ENCODE assay signal across 14 cellular contexts in genomic region chr1:93148001-93148400, GRCh38. TPM values are rescaled to one million over a fixed set of nuclear protein-coding genes. Genes with fewer than 3 reads are reported as not detected.
A peak's percentile ranks its signal among the peaks of the same experiment; 100 is the strongest.
DNase-seq lines count a peak whose midpoint lies in the region; ATAC-seq and TF ChIP-seq lines count a peak whose summit lies in the region.
"Had no signal": no experiment of that assay in that cellular context is flagged by ENCODE, and none has a peak within 500 bp of the region (broad histone marks: within the 10 kb centered on the region; RNA-seq: fewer than 3 reads in every experiment).

No MANE protein-coding gene starts in this region.

- H3K9me3 ChIP-seq in vagina: no peaks in the 10 kb centered on the region
- H3K9me3 ChIP-seq: Peyer's patch had no signal

- intact Hi-C loops in vagina (cut with DNase I): no loop called here

- no peak overlapping the region for H3K4me3 ChIP-seq in cardiac fibroblast (replicated peaks in 1 of 2; ENCODE audit: low read depth in 2 of 2, low read length in 2 of 2)
- H3K4me3 ChIP-seq in vagina: no peak overlapping the region
- H3K4me3 ChIP-seq: Peyer's patch had no signal

- ATAC-seq in GM18909 (IDR thresholded peaks at IDR 0.05; ENCODE audit: poor library complexity, unreplicated experiment): no peak

- no peaks in the 10 kb centered on the region for H3K4me1 ChIP-seq in vagina
- H3K4me1 ChIP-seq: Peyer's patch had no signal

- H3K27me3 ChIP-seq in vagina: no peaks in the 10 kb centered on the region
- H3K27me3 ChIP-seq: Peyer's patch had no signal

- DNase-seq in AG08396 (ENCODE audit: low spot score): peak; percentile 17
- DNase-seq in GM04504 (ENCODE audit: low read depth): peak; percentile 7
- DNase-seq in cardiac fibroblast (ENCODE audit: low read depth in 2 of 2): peak; percentile 22 to 41
- DNase-seq in myocyte (ENCODE audit: low read depth): peak; percentile 11
- no peak for DNase-seq in vagina (ENCODE audit: extremely low spot score in 2 of 2)
- no peak for DNase-seq in germinal center (ENCODE audit: low spot score)
- no peak for DNase-seq in NCI-H774 (lab: John Stamatoyannopoulos, UW)
- DNase-seq: amygdala, DMS 273 treated with DMSO at 0.1 percent for 48 hours, head of caudate nucleus, NCI-H2107, NCI-H748 treated with DMSO at 0.1 percent for 48 hours, Peyer's patch had no signal

- TF ChIP-seq POLR2A in vagina (IDR thresholded peaks at IDR 0.05): no peak

- no peaks in the 10 kb centered on the region for H3K36me3 ChIP-seq in vagina

- no peak overlapping the region for H3K27ac ChIP-seq in vagina
- H3K27ac ChIP-seq: Peyer's patch had no signal

- TF ChIP-seq CTCF in cardiac fibroblast (IDR thresholded peaks at IDR 0.05; ENCODE audit: low read depth, low read length) (no peak), vagina (IDR thresholded peaks at IDR 0.05) (no peak)

RNA-seq across cellular contexts. Expression of gene TMED5, which starts 32.2 kb away (rescaled TPM):
- 42.9 and 49.7 TPM in 2 replicates for total RNA-seq in myocyte
- 22.0 TPM for polyA plus RNA-seq in myocyte (2012)
- 40.8 TPM for total RNA-seq in vagina

RNA-seq across cellular contexts. Expression of gene CCDC18, which starts 32.5 kb away (rescaled TPM):
- total RNA-seq in myocyte: 2.2 and 3.1 TPM in 2 replicates
- polyA plus RNA-seq in myocyte (2012): 1.4 TPM
- total RNA-seq in vagina: 17.7 TPM

Comparison
In these comparisons a context has a peak if more than half of its experiments do, and no peak if none do; other contexts are left out.
1. DNase-seq: peak in AG08396 (single experiment), GM04504 (single experiment), cardiac fibroblast (2 of 2) and myocyte (single experiment); none in vagina (0 of 2), germinal center (single experiment) and NCI-H774 (single experiment).